ENCODE assay signal across 8 cellular contexts in genomic region chr4:141635726-141636076, GRCh38. TPM values are rescaled to one million over a fixed set of nuclear protein-coding genes. Genes with fewer than 3 reads are reported as not detected.
DNase-seq lines count a peak whose midpoint lies in the region; ATAC-seq and TF ChIP-seq lines count a peak whose summit lies in the region.

No MANE protein-coding gene starts in this region.

- peaks cover 0 to 13% (median 1%) of the 10 kb centered on the region in 4 donors for H3K4me1 Mint-ChIP-seq in CD4-positive, CD25-positive, alpha-beta regulatory T cell

- no peak overlapping the region for H3K27ac ChIP-seq in CD4-positive, CD25-positive, alpha-beta regulatory T cell (ENCODE audit: insufficient read depth, low read length, poor library complexity, severe bottlenecking)
- H3K27ac ChIP-seq in dorsolateral prefrontal cortex (no peak overlapping the region), psoas muscle (peak overlapping the region; percentile 82), foreskin keratinocyte (no peak overlapping the region)

- H3K27me3 ChIP-seq in CD4-positive, CD25-positive, alpha-beta regulatory T cell (ENCODE audit: control insufficient read depth, insufficient read depth, low read length) = peaks cover 13% of the 10 kb centered on the region
- peaks cover 0 to 34% (median 5%) of the 10 kb centered on the region in 45 donors for H3K27me3 ChIP-seq in dorsolateral prefrontal cortex
- no peaks in the 10 kb centered on the region for H3K27me3 ChIP-seq in psoas muscle (ENCODE audit: insufficient read depth in 3 of 3, low read length in 2 of 3)
- no peaks in the 10 kb centered on the region for H3K27me3 ChIP-seq in foreskin keratinocyte

- peaks cover 12% of the 10 kb centered on the region for H3K27me3 Mint-ChIP-seq in CD4-positive, CD25-positive, alpha-beta regulatory T cell

- 33 to 57% (median 39%) methylated on average over 5 of the region's 5 CpGs for WGBS in psoas muscle, 3 donors

- peaks cover 12% of the 10 kb centered on the region for H3K4me1 ChIP-seq in CD4-positive, CD25-positive, alpha-beta regulatory T cell (ENCODE audit: control insufficient read depth, insufficient read depth, low read length, poor library complexity, severe bottlenecking)
- H3K4me1 ChIP-seq in psoas muscle = peaks cover 8% of the 10 kb centered on the region
- no peaks in the 10 kb centered on the region for H3K4me1 ChIP-seq in foreskin keratinocyte

- peaks cover 0 to 2% (median 0%) of the 10 kb centered on the region in 7 donors for H3K9me3 Mint-ChIP-seq in CD4-positive, CD25-positive, alpha-beta regulatory T cell

- H3K4me3 Mint-ChIP-seq in CD4-positive, CD25-positive, alpha-beta regulatory T cell = peak overlapping the region; percentile 90 to 96 (median 92)

- H3K36me3 Mint-ChIP-seq in CD4-positive, CD25-positive, alpha-beta regulatory T cell = no peaks in the 10 kb centered on the region

- H3K27ac Mint-ChIP-seq in CD4-positive, CD25-positive, alpha-beta regulatory T cell = no peak overlapping the region

- no peaks in the 10 kb centered on the region for H3K36me3 ChIP-seq in CD4-positive, CD25-positive, alpha-beta regulatory T cell (ENCODE audit: control insufficient read depth, insufficient read depth, low read length)
- H3K36me3 ChIP-seq in psoas muscle (ENCODE audit: insufficient read depth in 1 of 2, low read depth in 1 of 2) = no peaks in the 10 kb centered on the region

- intact Hi-C loops in dorsolateral prefrontal cortex (cut with DNase I) (loop anchor here in 1 of 2 donors (10.0 kb wide), 1 partner anchor 291 kb away; no protein-coding TSS in a partner anchor), psoas muscle (cut with DNase I) (loop anchor here in 1 of 2 donors (5.0 kb wide), 1 partner anchor 298 kb away; no protein-coding TSS in a partner anchor)

- H3K4me3 ChIP-seq in CD4-positive, CD25-positive, alpha-beta regulatory T cell (ENCODE audit: low read depth, low read length) = peak overlapping the region; percentile 46
- peak overlapping the region in 57 of 59 donors; percentile 50 to 90 (median 75) for H3K4me3 ChIP-seq in dorsolateral prefrontal cortex
- peak overlapping the region; percentile 76 for H3K4me3 ChIP-seq in psoas muscle

- TF ChIP-seq CTCF in dorsolateral prefrontal cortex (IDR thresholded peaks at IDR 0.05 in 54 of 56, conservative IDR thresholded peaks at IDR 0.05 in 2 of 56; ENCODE audit: low read depth in 1 of 56, partially characterized antibody in 56 of 56) = no peak
- TF ChIP-seq CTCF in psoas muscle (IDR thresholded peaks at IDR 0.05) = no peak
- TF ChIP-seq CTCF in foreskin keratinocyte (conservative IDR thresholded peaks at IDR 0.05) = no peak

- no peaks in the 10 kb centered on the region for H3K9me3 ChIP-seq in CD4-positive, CD25-positive, alpha-beta regulatory T cell (ENCODE audit: control insufficient read depth in 2 of 2, low read length in 2 of 2)
- no peaks in the 10 kb centered on the region for H3K9me3 ChIP-seq in psoas muscle

- peak in 1 of 3 donors; percentile 7 for DNase-seq in CD4-positive, CD25-positive, alpha-beta regulatory T cell
- DNase-seq in dorsolateral prefrontal cortex (no peak), psoas muscle (no peak), foreskin keratinocyte (no peak)
- no peak for DNase-seq in activated CD8-positive, alpha-beta memory T cell treated with anti-CD3 and anti-CD28 coated beads, Interleukin-2, amount 50 U/mL, for 4 hours
- DNase-seq in stimulated activated CD4-positive, alpha-beta T cell treated with anti-CD3 and anti-CD28 coated beads, Interleukin-2, amount 100 ng/mL, for 24 hours = no peak

- ATAC-seq in CD4-positive, CD25-positive, alpha-beta regulatory T cell (ENCODE audit: low read depth in 2 of 2) = no peak
- ATAC-seq in GM19452 (IDR thresholded peaks at IDR 0.05; ENCODE audit: unreplicated experiment) (peak; percentile 42), HG03442 (IDR thresholded peaks at IDR 0.05; ENCODE audit: unreplicated experiment) (peak; percentile 40), psoas muscle (peak in 1 of 4 donors; percentile 25), foreskin keratinocyte (no peak)

RNA-seq across cellular contexts. Expression of gene IL15, which starts 0.7 kb away (rescaled TPM):
- total RNA-seq in CD4-positive, CD25-positive, alpha-beta regulatory T cell = 2.3 TPM
- polyA plus RNA-seq in CD4-positive, CD25-positive, alpha-beta regulatory T cell = 1 to 10 TPM in 2 of 4 donors, under 1 TPM in 2; 0.52 to 2.0 (median 1.1) TPM
- total RNA-seq in dorsolateral prefrontal cortex = 1 to 10 TPM in 61 of 120 experiments, under 1 TPM in 59; 0.07 to 5.2 (median 1.0) TPM
- 1 to 10 TPM; 1.4 to 2.4 (median 2.2) TPM for total RNA-seq in psoas muscle
- polyA plus RNA-seq in psoas muscle = 1 to 10 TPM; 1.8 to 3.0 (median 2.2) TPM
- 0.78 and 1.4 TPM in 2 replicates for total RNA-seq in foreskin keratinocyte
- polyA plus RNA-seq in foreskin keratinocyte = 0.67 and 1.1 TPM in 2 replicates

Comparison
In these comparisons a context has a peak if more than half of its experiments do, and no peak if none do; other contexts are left out.
1. ATAC-seq: peak in GM19452 (single experiment) and HG03442 (single experiment); none in CD4-positive, CD25-positive, alpha-beta regulatory T cell (0 of 2) and foreskin keratinocyte (single experiment).
2. Peak in every context shown above with its lines, with median percentiles within 50 percentile points of each other: H3K4me3 ChIP-seq.